2 cellular contexts compared by ENCODE assay signal in the genomic region with DNA sequence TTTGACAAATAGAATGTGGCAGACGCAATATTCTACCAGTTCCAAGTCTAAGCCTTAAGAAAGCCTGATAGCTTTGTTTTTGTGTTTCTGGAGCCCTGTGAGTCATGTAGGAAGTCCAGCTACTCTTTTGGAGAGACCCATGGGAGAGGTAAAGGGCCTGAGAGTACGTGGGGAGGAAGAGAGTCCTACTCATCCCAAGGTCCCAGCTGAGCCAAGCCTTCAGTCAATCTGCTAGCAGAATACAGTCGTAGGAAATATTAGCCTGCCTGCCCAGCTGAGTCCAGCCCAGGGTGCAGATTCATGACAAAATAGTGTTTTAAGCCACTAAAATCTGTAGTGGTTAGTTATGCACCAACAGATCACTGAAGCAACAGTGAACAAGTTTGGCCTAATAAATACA.
TF ChIP-seq lines count a peak whose summit lies in the region.

No MANE protein-coding gene starts in this region.

TF ChIP-seq in H1, 55 proteins besides CTCF, POLR2A, EP300 and RAD21:
- TF ChIP-seq TCF12 (IDR thresholded peaks at IDR 0.05; ENCODE audit: low read depth, low read length) (no peak), PHF8 (conservative IDR thresholded peaks at IDR 0.05; ENCODE audit: low read depth, low read length) (no peak), SP2 (IDR thresholded peaks at IDR 0.05; ENCODE audit: low read length) (no peak), ATF2 (IDR thresholded peaks at IDR 0.05; ENCODE audit: low read length) (no peak), CBX8 (IDR thresholded peaks at IDR 0.05; ENCODE audit: borderline replicate concordance, low read depth, low read length) (no peak)

TF ChIP-seq in SK-N-SH treated with all-trans-retinoic acid at 6 μM for 48 hours, 23 proteins besides CTCF, POLR2A, EP300 and RAD21:
- TF ChIP-seq BACH2 (CRISPR knock-in tag; IDR thresholded peaks at IDR 0.05; ENCODE audit: borderline replicate concordance) (no peak), ISL1 (CRISPR knock-in tag; IDR thresholded peaks at IDR 0.05) (no peak), ZC3H10 (CRISPR knock-in tag; IDR thresholded peaks at IDR 0.05) (no peak), TCF4 (CRISPR knock-in tag; IDR thresholded peaks at IDR 0.05; ENCODE audit: borderline replicate concordance) (no peak), ZNF8 (CRISPR knock-in tag; IDR thresholded peaks at IDR 0.05) (no peak), PATZ1 (CRISPR knock-in tag; IDR thresholded peaks at IDR 0.05; ENCODE audit: borderline replicate concordance) (no peak), CSDC2 (CRISPR knock-in tag; IDR thresholded peaks at IDR 0.05) (no peak), ZNF70 (CRISPR knock-in tag; IDR thresholded peaks at IDR 0.05) (no peak), POU6F1 (CRISPR knock-in tag; IDR thresholded peaks at IDR 0.05; ENCODE audit: borderline replicate concordance, low read depth) (no peak), CSRNP3 (CRISPR knock-in tag; IDR thresholded peaks at IDR 0.05) (no peak), SNAI2 (CRISPR knock-in tag; IDR thresholded peaks at IDR 0.05) (no peak)
- TF ChIP-seq, protein P1, sequence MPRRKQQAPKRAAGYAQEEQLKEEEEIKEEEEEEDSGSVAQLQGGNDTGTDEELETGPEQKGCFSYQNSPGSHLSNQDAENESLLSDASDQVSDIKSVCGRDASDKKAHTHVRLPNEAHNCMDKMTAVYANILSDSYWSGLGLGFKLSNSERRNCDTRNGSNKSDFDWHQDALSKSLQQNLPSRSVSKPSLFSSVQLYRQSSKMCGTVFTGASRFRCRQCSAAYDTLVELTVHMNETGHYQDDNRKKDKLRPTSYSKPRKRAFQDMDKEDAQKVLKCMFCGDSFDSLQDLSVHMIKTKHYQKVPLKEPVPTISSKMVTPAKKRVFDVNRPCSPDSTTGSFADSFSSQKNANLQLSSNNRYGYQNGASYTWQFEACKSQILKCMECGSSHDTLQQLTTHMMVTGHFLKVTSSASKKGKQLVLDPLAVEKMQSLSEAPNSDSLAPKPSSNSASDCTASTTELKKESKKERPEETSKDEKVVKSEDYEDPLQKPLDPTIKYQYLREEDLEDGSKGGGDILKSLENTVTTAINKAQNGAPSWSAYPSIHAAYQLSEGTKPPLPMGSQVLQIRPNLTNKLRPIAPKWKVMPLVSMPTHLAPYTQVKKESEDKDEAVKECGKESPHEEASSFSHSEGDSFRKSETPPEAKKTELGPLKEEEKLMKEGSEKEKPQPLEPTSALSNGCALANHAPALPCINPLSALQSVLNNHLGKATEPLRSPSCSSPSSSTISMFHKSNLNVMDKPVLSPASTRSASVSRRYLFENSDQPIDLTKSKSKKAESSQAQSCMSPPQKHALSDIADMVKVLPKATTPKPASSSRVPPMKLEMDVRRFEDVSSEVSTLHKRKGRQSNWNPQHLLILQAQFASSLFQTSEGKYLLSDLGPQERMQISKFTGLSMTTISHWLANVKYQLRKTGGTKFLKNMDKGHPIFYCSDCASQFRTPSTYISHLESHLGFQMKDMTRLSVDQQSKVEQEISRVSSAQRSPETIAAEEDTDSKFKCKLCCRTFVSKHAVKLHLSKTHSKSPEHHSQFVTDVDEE (CRISPR knock-in tag; IDR thresholded peaks at IDR 0.05): no peak
